Comparison of ENCODE assay signal across 19 cellular contexts in the genomic region with DNA sequence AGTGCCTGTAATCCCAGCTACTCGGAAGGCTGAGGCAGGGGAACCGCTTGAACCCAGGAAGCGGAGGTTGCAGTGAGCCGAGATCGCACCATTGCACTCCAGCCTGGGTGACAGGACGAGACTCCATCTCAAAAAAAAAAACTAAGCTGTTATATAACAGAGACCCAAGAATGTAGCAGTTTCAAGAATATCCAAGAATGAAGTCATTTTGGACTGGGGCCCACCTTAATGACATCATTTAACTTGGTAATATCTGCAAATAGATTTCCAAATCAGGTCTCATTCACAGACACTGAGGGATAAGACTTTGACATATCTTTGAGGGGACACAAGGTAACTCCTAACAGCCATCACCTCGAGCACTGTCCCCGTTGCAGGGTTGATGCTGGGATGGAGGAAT. TPM values are rescaled to one million over a fixed set of nuclear protein-coding genes. Genes with fewer than 3 reads are reported as not detected.
DNase-seq lines count a peak whose midpoint lies in the region; ATAC-seq and TF ChIP-seq lines count a peak whose summit lies in the region.
"Had no signal": no experiment of that assay in that cellular context is flagged by ENCODE, and none has a peak within 500 bp of the region (broad histone marks: within the 10 kb centered on the region; RNA-seq: fewer than 3 reads in every experiment).

No MANE protein-coding gene starts in this region.

- in situ Hi-C loops in IMR-90 (cut with MboI; ENCODE audit: low sequenced_read_pairs) = loop anchor here (25.0 kb wide), 1 partner anchor 740 kb away; a partner anchor contains a TSS

- H3K79me2 ChIP-seq in trophoblast cell (ENCODE audit: control insufficient read depth, insufficient read depth, low read length, poor library complexity) = peaks cover 3% of the 10 kb centered on the region

- no peak overlapping the region for H2BK120ac ChIP-seq in IMR-90 (ENCODE audit: low read depth, low read length)
- H2BK120ac ChIP-seq in neuronal stem cell (ENCODE audit: low read depth, low read length) = peak overlapping the region; percentile 61
- no peak overlapping the region for H2BK120ac ChIP-seq in trophoblast cell (ENCODE audit: insufficient read depth, low read length, poor library complexity)

- BruUV-seq in IMR-90 (replicated peaks; lab: Mats Ljungman, UMichigan) = no TSS peak

- H3K4me3 ChIP-seq in AG10803 (ENCODE audit: low read length) (no peak overlapping the region), IMR-90 (ENCODE audit: insufficient read depth, low read depth, low read length) (no peak overlapping the region), coronary artery (no peak overlapping the region), neuronal stem cell (ENCODE audit: low read length in 2 of 2) (no peak overlapping the region), dorsolateral prefrontal cortex (no peak overlapping the region), trophoblast cell (ENCODE audit: low read depth, low read length) (no peak overlapping the region)
- H3K4me3 ChIP-seq: lower lobe of right lung, prostate gland, suprapubic skin had no signal

- CTCF ChIA-PET in IMR-90 (lab: Yijun Ruan, JAX) = no interaction called here

- H4K8ac ChIP-seq in IMR-90 (ENCODE audit: low read depth in 2 of 2, low read length in 2 of 2) (no peak overlapping the region), neuronal stem cell (ENCODE audit: low read depth, low read length) (no peak overlapping the region), trophoblast cell (ENCODE audit: low read depth, low read length) (no peak overlapping the region)

- peaks cover 8 to 12% of the 10 kb centered on the region in 2 experiments for H3K79me1 ChIP-seq in IMR-90 (ENCODE audit: low read depth in 1 of 2, low read length in 2 of 2)
- no peaks in the 10 kb centered on the region for H3K79me1 ChIP-seq in neuronal stem cell (ENCODE audit: low read depth, low read length)
- H3K79me1 ChIP-seq in trophoblast cell (ENCODE audit: low read length) = peaks cover 5% of the 10 kb centered on the region

- no peak overlapping the region for H2AK9ac ChIP-seq in IMR-90 (replicated peaks; ENCODE audit: low read depth, low read length, poor library complexity)

- no peak for TF ChIP-seq RAD21 in IMR-90 (IDR thresholded peaks at IDR 0.05; ENCODE audit: low read length)

- no peak overlapping the region for H4K12ac ChIP-seq in trophoblast cell (ENCODE audit: low read depth, low read length)

- no peak overlapping the region for H3K4me2 ChIP-seq in IMR-90 (ENCODE audit: low read depth, low read length)
- no peak overlapping the region for H3K4me2 ChIP-seq in neuronal stem cell (ENCODE audit: insufficient read depth, low read length, poor library complexity, severe bottlenecking)
- no peak overlapping the region for H3K4me2 ChIP-seq in trophoblast cell (ENCODE audit: low read length)

- H2AK5ac ChIP-seq in IMR-90 (ENCODE audit: low read depth, low read length) (peak overlapping the region; percentile 80), neuronal stem cell (ENCODE audit: low read depth, low read length) (no peak overlapping the region), trophoblast cell (ENCODE audit: low read length) (no peak overlapping the region)

- H2BK15ac ChIP-seq in IMR-90 (ENCODE audit: low read depth, low read length) (peak overlapping the region; percentile 5; the same call in 1 of the 3 replicates), neuronal stem cell (ENCODE audit: low read length) (peak overlapping the region; percentile 67)

- no peak overlapping the region for H3K18ac ChIP-seq in IMR-90 (ENCODE audit: low read depth, low read length)
- H3K18ac ChIP-seq in neuronal stem cell (ENCODE audit: low read length) = no peak overlapping the region
- no peak overlapping the region for H3K18ac ChIP-seq in trophoblast cell (ENCODE audit: low read length)

- TF ChIP-seq CTCF in AG10803 (conservative IDR thresholded peaks at IDR 0.05; ENCODE audit: low read length) (no peak), IMR-90 (conservative IDR thresholded peaks at IDR 0.05; ENCODE audit: low read depth, low read length) (no peak), coronary artery (IDR thresholded peaks at IDR 0.05) (no peak), dorsolateral prefrontal cortex (IDR thresholded peaks at IDR 0.05 in 54 of 56, conservative IDR thresholded peaks at IDR 0.05 in 2 of 56; ENCODE audit: low read depth in 1 of 56, partially characterized antibody in 56 of 56) (no peak)

- H2BK5ac ChIP-seq in IMR-90 (ENCODE audit: low read depth, low read length, poor library complexity, severe bottlenecking) (no peak overlapping the region), neuronal stem cell (ENCODE audit: low read length) (no peak overlapping the region), trophoblast cell (ENCODE audit: low read depth, low read length, poor library complexity) (no peak overlapping the region)

- 93% methylated on average over 3 of the region's 8 CpGs; no CpG with 5 or more reads in 1 of the 2 experiments for WGBS in IMR-90 (ENCODE audit: extremely low coverage in 2 of 2, insufficient read length in 1 of 2), 2 experiments
- WGBS in neuronal stem cell (ENCODE audit: extremely low coverage in 2 of 2, insufficient read length in 2 of 2, insufficient replicate concordance in 1 of 2), 2 donors = no CpG with 5 or more reads among the region's 8 CpGs
- WGBS in trophoblast cell (ENCODE audit: extremely low coverage, insufficient coverage, insufficient read length) = no CpG with 5 or more reads among the region's 8 CpGs

- POLR2A ChIA-PET in IMR-90 (lab: Charles Lee; ENCODE audit: unreplicated experiment) = no interaction called here

- peaks cover 14% of the 10 kb centered on the region; the same call in 1 of the 2 replicates for H3K9me1 ChIP-seq in IMR-90 (ENCODE audit: insufficient read depth, low read length)

- DNase-seq in AG10803 (ENCODE audit: low read depth) (peak; percentile 76), IMR-90 (peak; percentile 82), coronary artery (ENCODE audit: low spot score) (no peak), neuronal stem cell (ENCODE audit: low spot score) (no peak), DMS114 treated with DMSO at 0.1 percent for 48 hours (lab: John Stamatoyannopoulos, UW; ENCODE audit: unreplicated experiment) (no peak), dorsolateral prefrontal cortex (no peak), SKM-1 treated with dmso at 0.1 percent for 144 hours (lab: John Stamatoyannopoulos, UW; ENCODE audit: unreplicated experiment) (no peak), trophoblast cell (no peak)
- DNase-seq: activated CD4-positive, alpha-beta T cell treated with anti-CD3 and anti-CD28 coated beads, Interleukin-2, amount 50 U/mL, for 1 hour; AML-193; foreskin melanocyte; lower lobe of right lung; NCI-H1105 treated with DMSO at 0.1 percent for 48 hours; NCI-H524 treated with DMSO at 0.1 percent for 48 hours; WERI-Rb-1 had no signal

- H2AFZ ChIP-seq in IMR-90 (replicated peaks; ENCODE audit: low read length, poor library complexity) (peak overlapping the region; percentile 12), neuronal stem cell (ENCODE audit: low read length) (no peak overlapping the region), trophoblast cell (ENCODE audit: insufficient read depth, low read length, poor library complexity) (no peak overlapping the region)

- peak overlapping the region; percentile 2; the same call in 1 of the 2 replicates for H4K91ac ChIP-seq in IMR-90 (ENCODE audit: insufficient read depth, low read depth, low read length)
- no peak overlapping the region for H4K91ac ChIP-seq in neuronal stem cell (ENCODE audit: low read depth, low read length, poor library complexity)
- H4K91ac ChIP-seq in trophoblast cell (ENCODE audit: low read depth, low read length) = no peak overlapping the region

- no peak overlapping the region; the same call in 1 of the 2 replicates for H2BK20ac ChIP-seq in IMR-90 (ENCODE audit: low read depth, low read length)

- TF ChIP-seq POLR2A in IMR-90 (IDR thresholded peaks at IDR 0.05; ENCODE audit: low read depth, low read length) = no peak

- H3K27me3 ChIP-seq in IMR-90 (ENCODE audit: control insufficient read depth, insufficient read depth, low read length) = no peaks in the 10 kb centered on the region
- no peaks in the 10 kb centered on the region for H3K27me3 ChIP-seq in neuronal stem cell (ENCODE audit: control insufficient read depth in 3 of 3, insufficient read depth in 3 of 3, low read depth in 1 of 3, low read length in 3 of 3)
- H3K27me3 ChIP-seq in dorsolateral prefrontal cortex = no peaks in the 10 kb centered on the region
- H3K27me3 ChIP-seq in trophoblast cell (ENCODE audit: insufficient read depth, low read length) = no peaks in the 10 kb centered on the region
- H3K27me3 ChIP-seq: suprapubic skin had no signal

- intact Hi-C loops in IMR-90 (cut with micrococcal nuclease) (no loop called here), dorsolateral prefrontal cortex (cut with DNase I) (no loop called here)

- H3K4ac ChIP-seq in IMR-90 (ENCODE audit: low read depth, low read length) (peak overlapping the region; percentile 3; the same call in 1 of the 2 replicates), neuronal stem cell (ENCODE audit: low read length) (no peak overlapping the region), trophoblast cell (ENCODE audit: low read depth, low read length) (no peak overlapping the region)

- H3K56ac ChIP-seq in IMR-90 (ENCODE audit: extremely low read depth, insufficient read depth, low read length) = no peak overlapping the region; the same call in 1 of the 2 replicates

- H3K27ac ChIP-seq in IMR-90 (ENCODE audit: insufficient read depth, low read length) (no peak overlapping the region), coronary artery (peak overlapping the region; percentile 9 to 52), neuronal stem cell (replicated peaks; ENCODE audit: low read length) (no peak overlapping the region), dorsolateral prefrontal cortex (no peak overlapping the region), trophoblast cell (ENCODE audit: low read depth, low read length) (no peak overlapping the region)
- H3K27ac ChIP-seq: HL-60, lower lobe of right lung, prostate gland, suprapubic skin, WERI-Rb-1 had no signal

- no peak overlapping the region for H3K9ac ChIP-seq in IMR-90 (ENCODE audit: low read depth, low read length)
- H3K9ac ChIP-seq in neuronal stem cell (ENCODE audit: low read depth, low read length, poor library complexity) = no peak overlapping the region
- H3K9ac ChIP-seq in trophoblast cell (ENCODE audit: low read length) = no peak overlapping the region

- no peak for ATAC-seq in IMR-90 (ENCODE audit: low read depth)
- ATAC-seq: activated naive CD4-positive, alpha-beta T cell treated with anti-CD3 and anti-CD28 coated beads, Interleukin-2, amount 50 U/mL, for 72 hours; lower lobe of right lung had no signal

- dilution Hi-C loops in IMR-90 (cut with HindIII; ENCODE audit: low sequenced_read_pairs, unreplicated experiment) = no loop called here

- H2BK12ac ChIP-seq in neuronal stem cell (ENCODE audit: low read length) (no peak overlapping the region), trophoblast cell (ENCODE audit: low read length) (no peak overlapping the region)

- H3K9me3 ChIP-seq in IMR-90 (ENCODE audit: control insufficient read depth, insufficient read depth, low read length) (no peaks in the 10 kb centered on the region), neuronal stem cell (replicated peaks in 1 of 2; ENCODE audit: control insufficient read depth in 2 of 2, insufficient read depth in 1 of 2, low read depth in 1 of 2, low read length in 2 of 2) (no peaks in the 10 kb centered on the region), trophoblast cell (ENCODE audit: insufficient read depth, low read depth, low read length) (no peaks in the 10 kb centered on the region)
- H3K9me3 ChIP-seq: lower lobe of right lung, prostate gland, suprapubic skin had no signal

- H3K14ac ChIP-seq in IMR-90 (replicated peaks; ENCODE audit: low read depth, low read length) = no peak overlapping the region
- H3K14ac ChIP-seq in neuronal stem cell (ENCODE audit: low read length) = no peak overlapping the region
- no peak overlapping the region for H3K14ac ChIP-seq in trophoblast cell (ENCODE audit: low read length)

- H3K23ac ChIP-seq in IMR-90 (ENCODE audit: low read depth, low read length) (no peak overlapping the region), neuronal stem cell (ENCODE audit: low read depth, low read length, poor library complexity) (no peak overlapping the region), trophoblast cell (ENCODE audit: low read length) (no peak overlapping the region)

- peaks cover 4% of the 10 kb centered on the region for H4K20me1 ChIP-seq in IMR-90 (ENCODE audit: insufficient read depth, low read length)

- H4K5ac ChIP-seq in IMR-90 (ENCODE audit: low read depth, low read length) = no peak overlapping the region

- peaks cover 10% of the 10 kb centered on the region for H3K4me1 ChIP-seq in IMR-90 (ENCODE audit: control insufficient read depth, insufficient read depth, low read length)
- peaks cover 3 to 5% of the 10 kb centered on the region in 2 donors for H3K4me1 ChIP-seq in neuronal stem cell (ENCODE audit: control insufficient read depth in 2 of 2, insufficient read depth in 1 of 2, low read depth in 1 of 2, low read length in 2 of 2)
- peaks cover 3 to 7% of the 10 kb centered on the region in 2 experiments for H3K4me1 ChIP-seq in trophoblast cell (ENCODE audit: control insufficient read depth in 1 of 2, insufficient read depth in 2 of 2, low read length in 2 of 2)

- no peaks in the 10 kb centered on the region for H3K36me3 ChIP-seq in IMR-90 (ENCODE audit: control insufficient read depth, insufficient read depth, low read length)
- H3K36me3 ChIP-seq in neuronal stem cell (replicated peaks in 1 of 2; ENCODE audit: control insufficient read depth in 2 of 2, insufficient read depth in 2 of 2, low read length in 2 of 2) = no peaks in the 10 kb centered on the region
- no peaks in the 10 kb centered on the region for H3K36me3 ChIP-seq in trophoblast cell (ENCODE audit: control insufficient read depth in 1 of 2, insufficient read depth in 2 of 2, low read length in 2 of 2)
- H3K36me3 ChIP-seq: lower lobe of right lung, prostate gland, suprapubic skin, WERI-Rb-1 had no signal

RNA-seq across cellular contexts. Expression of a gene that starts 36.5 kb away (rescaled TPM):
- total RNA-seq in IMR-90 (2012; rRNA removed) (26.7 and 28.9 TPM in 2 replicates), dorsolateral prefrontal cortex (10 to 100 TPM; 17.0 to 55.8 (median 33.9) TPM)
- 37.6 and 45.5 TPM in 2 replicates for polyA plus RNA-seq in IMR-90 (2012; rRNA removed)
- polyA plus RNA-seq in IMR-90 (2012; cell fraction: cytosol; rRNA removed) = 29.4 and 32.6 TPM in 2 replicates
- polyA plus RNA-seq in IMR-90 (2012; cell fraction: nucleus; rRNA removed; ENCODE audit: low replicate concordance) = 200 and 405 TPM in 2 replicates
- polyA plus RNA-seq in neuronal stem cell (2013, experiment 1 of 2) = 16.3 TPM
- 17.0 TPM for polyA plus RNA-seq in neuronal stem cell (2013, experiment 2 of 2)
- 24.5 and 25.8 TPM in 2 replicates for polyA plus RNA-seq in trophoblast cell (2013)

RNA-seq across cellular contexts. Expression of a gene that starts 46.5 kb away (rescaled TPM):
- total RNA-seq in IMR-90 (2012; rRNA removed) = 61.3 and 68.3 TPM in 2 replicates
- 290 and 349 TPM in 2 replicates for polyA plus RNA-seq in IMR-90 (2012; rRNA removed)
- polyA plus RNA-seq in IMR-90 (2012; cell fraction: cytosol; rRNA removed) = 572 and 791 TPM in 2 replicates
- polyA plus RNA-seq in IMR-90 (2012; cell fraction: nucleus; rRNA removed; ENCODE audit: low replicate concordance) = 129 and 215 TPM in 2 replicates
- polyA plus RNA-seq in neuronal stem cell (2013, experiment 1 of 2) = 240 TPM
- polyA plus RNA-seq in neuronal stem cell (2013, experiment 2 of 2) = 222 TPM
- total RNA-seq in dorsolateral prefrontal cortex = 100 to 1,000 TPM in 2 of 120 experiments, 10 to 100 TPM in 118; 44.9 to 112 (median 67.3) TPM
- 270 and 271 TPM in 2 replicates for polyA plus RNA-seq in trophoblast cell (2013)

Comparison
In these comparisons a context has a peak if more than half of its experiments do, and no peak if none do; other contexts are left out.
1. DNase-seq: peak in AG10803 (single experiment) and IMR-90 (single experiment); none in coronary artery (single experiment), neuronal stem cell (single experiment), DMS114 treated with DMSO at 0.1 percent for 48 hours (single experiment), dorsolateral prefrontal cortex (0 of 10), SKM-1 treated with dmso at 0.1 percent for 144 hours (single experiment) and trophoblast cell (0 of 2).
2. H3K27ac ChIP-seq: peak in coronary artery (2 of 2); none in IMR-90 (single experiment), neuronal stem cell (single experiment), dorsolateral prefrontal cortex (0 of 59) and trophoblast cell (single experiment).